Comparison of ENCODE assay signal across 8 cellular contexts in the genomic region with DNA sequence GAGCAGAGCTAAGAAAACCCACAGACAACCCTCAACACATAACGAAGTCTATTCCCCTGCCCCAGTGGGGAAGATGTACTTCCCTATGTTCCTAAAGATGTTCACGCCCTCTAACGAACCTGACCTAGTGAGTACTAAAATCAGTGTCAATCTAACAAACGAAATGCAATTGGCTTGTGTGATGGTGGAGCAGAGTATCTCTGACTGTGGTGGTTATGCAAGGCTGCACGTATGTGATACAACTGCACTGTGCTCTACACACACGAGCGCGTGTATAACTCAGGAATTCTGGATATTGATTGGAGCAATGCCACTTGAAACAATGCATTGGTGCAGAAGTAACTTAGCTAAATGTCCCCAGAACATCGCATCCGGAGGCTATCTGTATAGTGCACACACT. TPM values are rescaled to one million over a fixed set of nuclear protein-coding genes. Genes with fewer than 3 reads are reported as not detected.
DNase-seq lines count a peak whose midpoint lies in the region; ATAC-seq and TF ChIP-seq lines count a peak whose summit lies in the region.

No MANE protein-coding gene starts in this region.

- intact Hi-C loops in psoas muscle (cut with DNase I), result no loop called here

- peaks cover 18% of the 10 kb centered on the region for H3K4me1 ChIP-seq in SJSA1 (replicated peaks)
- peaks cover 41% of the 10 kb centered on the region for H3K4me1 ChIP-seq in psoas muscle

- peak; percentile 26 for DNase-seq in NCI-H510A treated with DMSO at 0.1 percent for 48 hours (lab: John Stamatoyannopoulos, UW)
- no peak for DNase-seq in NCI-H510A (lab: John Stamatoyannopoulos, UW)
- DNase-seq in SJSA1 (ENCODE audit: low read depth in 1 of 2, low spot score in 2 of 2), result no peak
- DNase-seq in fibroblast of pulmonary artery (ENCODE audit: low read depth), result peak; percentile 53
- no peak for DNase-seq in psoas muscle
- DNase-seq in NCI-H2081 treated with DMSO at 0.1 percent for 48 hours (lab: John Stamatoyannopoulos, UW), result no peak

- no peak for ATAC-seq in psoas muscle
- no peak for ATAC-seq in GM18870 (IDR thresholded peaks at IDR 0.05; ENCODE audit: unreplicated experiment)
- ATAC-seq in HG03135 (IDR thresholded peaks at IDR 0.05; ENCODE audit: unreplicated experiment), result no peak

- H3K4me3 ChIP-seq in SJSA1 (peak overlapping the region; percentile 70), fibroblast of pulmonary artery (replicated peaks; ENCODE audit: low read depth, low read length) (peak overlapping the region; percentile 70), psoas muscle (peak overlapping the region; percentile 93)

- no peak for TF ChIP-seq CTCF in fibroblast of pulmonary artery (IDR thresholded peaks at IDR 0.05; ENCODE audit: low read length, missing control alignments)
- no peak for TF ChIP-seq CTCF in psoas muscle (IDR thresholded peaks at IDR 0.05)

- peaks cover 46% of the 10 kb centered on the region for H3K36me3 ChIP-seq in SJSA1
- H3K36me3 ChIP-seq in psoas muscle (ENCODE audit: insufficient read depth in 1 of 2, low read depth in 1 of 2), result peaks cover 2 to 46% of the 10 kb centered on the region in 2 donors

- 0 out of 2 replicates have a peak, but pooled peaks cover 3% of the 10 kb centered on the region for H3K9me3 ChIP-seq in SJSA1 (replicated peaks)
- no peaks in the 10 kb centered on the region for H3K9me3 ChIP-seq in psoas muscle

- H3K27me3 ChIP-seq in SJSA1 (replicated peaks), result no peaks in the 10 kb centered on the region
- H3K27me3 ChIP-seq in psoas muscle (ENCODE audit: insufficient read depth in 3 of 3, low read length in 2 of 3), result no peaks in the 10 kb centered on the region

- 27 to 28% (median 28%) methylated on average over 10 of the region's 10 CpGs for WGBS in psoas muscle, 3 donors

- H3K27ac ChIP-seq in SJSA1 (no peak overlapping the region), psoas muscle (peak overlapping the region; percentile 89)

RNA-seq across cellular contexts. Expression of a gene that starts 1.3 kb away (rescaled TPM):
- 3.5 and 7.7 TPM in 2 replicates for total RNA-seq in SJSA1 (2014; rRNA removed; shearing (Covaris generic))
- 1 to 10 TPM; 2.8 to 4.6 (median 3.2) TPM for total RNA-seq in psoas muscle
- 1 to 10 TPM; 3.5 to 4.3 (median 4.0) TPM for polyA plus RNA-seq in psoas muscle

RNA-seq across cellular contexts. Expression of a gene that starts 1.7 kb away (rescaled TPM):
- 59.3 and 93.3 TPM in 2 replicates for total RNA-seq in SJSA1 (2014; rRNA removed; shearing (Covaris generic))
- 10 to 100 TPM; 32.4 to 56.7 (median 39.9) TPM for total RNA-seq in psoas muscle
- polyA plus RNA-seq in psoas muscle, result 10 to 100 TPM; 38.2 to 59.3 (median 54.4) TPM

Comparison
In these comparisons a context has a peak if more than half of its experiments do, and no peak if none do; other contexts are left out.
1. DNase-seq: peak in NCI-H510A treated with DMSO at 0.1 percent for 48 hours (single experiment) and fibroblast of pulmonary artery (single experiment); none in NCI-H510A (single experiment), SJSA1 (0 of 2), psoas muscle (0 of 2) and NCI-H2081 treated with DMSO at 0.1 percent for 48 hours (single experiment).
2. Peak in every context shown above with its lines, with median percentiles within 50 percentile points of each other: H3K4me3 ChIP-seq.